Comparison of ENCODE assay signal across 8 cellular contexts in genomic region chr5:180809403-180810209, GRCh38. TPM values are rescaled to one million over a fixed set of nuclear protein-coding genes. Genes with fewer than 3 reads are reported as not detected.
A peak's percentile ranks its signal among the peaks of the same experiment; 100 is the strongest.
DNase-seq lines count a peak whose midpoint lies in the region; ATAC-seq, FAIRE-seq and TF ChIP-seq lines count a peak whose summit lies in the region.

No MANE protein-coding gene starts in this region.

- in situ Hi-C loops in HepG2 (cut with HindIII; ENCODE audit: extremely low pct_ligation_motif_present, low pct_unique_long_range_greater_than_20kb): no loop called here

- H2AFZ ChIP-seq in HepG2 (ENCODE audit: low read length): no peak overlapping the region

- peak overlapping the region; percentile 89 for H3K4me2 ChIP-seq in HepG2 (ENCODE audit: low read depth, low read length)

- BruUV-seq in HepG2 (replicated peaks; lab: Mats Ljungman, UMichigan): no TSS peak

- DNase-seq in BJ (ENCODE audit: low read depth) (no peak), GM19238 (ENCODE audit: insufficient read length, low spot score) (peak; percentile 63), NCI-H446 treated with DMSO at 0.1 percent for 48 hours (lab: John Stamatoyannopoulos, UW) (peak; percentile 60), dedifferentiated amniotic fluid mesenchymal stem cell (ENCODE audit: extremely low spot score) (peak; percentile 83), HepG2 (ENCODE audit: low spot score) (peak; percentile 89)
- peak; percentile 92 for DNase-seq in activated CD4-positive, CD25-positive, alpha-beta regulatory T cell treated with anti-CD3 and anti-CD28 coated beads, Interleukin-2, amount 50 U/mL, for 72 hours
- peak; percentile 63 to 68 for DNase-seq in stimulated activated CD4-positive, alpha-beta T cell treated with anti-CD3 and anti-CD28 coated beads, Interleukin-2, amount 100 ng/mL, for 48 hours

- FAIRE-seq in HepG2 (lab: Jason Lieb, UNC): peak; percentile 85

- CTCF ChIA-PET in BJ (lab: Yijun Ruan, JAX) (interaction anchor here (3.2 kb wide), 1 partner anchor 24 kb away, joined by 15 read pairs; no protein-coding TSS in a partner anchor), HepG2 (lab: Yijun Ruan, JAX; ENCODE audit: low intra/inter-chr PET ratio, low total read pairs) (no interaction called here)

- no peaks in the 10 kb centered on the region for H3K9me3 ChIP-seq in HepG2 (ENCODE audit: low read length)

- POLR2A ChIA-PET in BJ (lab: Charles Lee): interaction anchor here (1.6 kb wide), 1 partner anchor 10 kb away, joined by 3 read pairs; no protein-coding TSS in a partner anchor
- POLR2A ChIA-PET in HepG2 (lab: Yijun Ruan, JAX): interaction anchor here (1.0 to 3.3 kb wide), 11 partner anchors 9 to 382 kb away, joined by 3 to 22 read pairs (median 5); partner anchors contain the start of genes MGAT1 and ZFP62

- peak in 1 of 2 experiments; percentile 47; a peak in 1 of 4 replicates for TF ChIP-seq POLR2A in HepG2 (IDR thresholded peaks at IDR 0.05; ENCODE audit: insufficient read depth in 1 of 2, low read depth in 2 of 2, low read length in 2 of 2)

- H3K36me3 ChIP-seq in BJ (ENCODE audit: control insufficient read depth, insufficient read depth, low read length): no peaks in the 10 kb centered on the region
- peaks cover 0 to 3% of the 10 kb centered on the region in 2 experiments; a peak in 1 of 5 replicates for H3K36me3 ChIP-seq in HepG2 (replicated peaks in 1 of 2; ENCODE audit: control insufficient read depth in 1 of 2, insufficient read depth in 2 of 2, low read length in 2 of 2)

- ATAC-seq in HG03378 (IDR thresholded peaks at IDR 0.05; ENCODE audit: unreplicated experiment) (peak; percentile 50), HepG2 (peak; percentile 78)

- TF ChIP-seq CTCF in BJ (IDR thresholded peaks at IDR 0.05; ENCODE audit: insufficient read depth, low read depth, low read length) (no peak), HepG2 (CRISPR knock-in tag; IDR thresholded peaks at IDR 0.05) (no peak)

- TF ChIP-seq EP300 in HepG2 (IDR thresholded peaks at IDR 0.05; ENCODE audit: low read depth in 2 of 2, low read length in 2 of 2): no peak
- TF ChIP-seq EP300 in HepG2 (CRISPR knock-in tag; IDR thresholded peaks at IDR 0.05; ENCODE audit: borderline replicate concordance): no peak

- peaks cover 45% of the 10 kb centered on the region for H3K79me2 ChIP-seq in HepG2 (ENCODE audit: insufficient read depth, low read length)

- peak overlapping the region; percentile 69 for H3K4me3 ChIP-seq in BJ (ENCODE audit: low read depth, low read length)
- peak overlapping the region; percentile 72 to 85 (median 79) for H3K4me3 ChIP-seq in HepG2 (replicated peaks in 1 of 3; ENCODE audit: insufficient read depth in 1 of 3, low read depth in 2 of 3, low read length in 3 of 3)

- no peaks in the 10 kb centered on the region for H3K27me3 ChIP-seq in BJ (ENCODE audit: control insufficient read depth, insufficient read depth, low read length)
- H3K27me3 ChIP-seq in HepG2 (ENCODE audit: control insufficient read depth in 1 of 2, insufficient read depth in 2 of 2, low read length in 2 of 2): no peaks in the 10 kb centered on the region; a peak in 1 of 5 replicates

- peak overlapping the region; percentile 89 for H3K9ac ChIP-seq in HepG2 (ENCODE audit: insufficient read depth, low read depth, low read length)

- no peak for TF ChIP-seq RAD21 in HepG2 (CRISPR knock-in tag; IDR thresholded peaks at IDR 0.05)

- peaks cover 22% of the 10 kb centered on the region for H4K20me1 ChIP-seq in HepG2 (ENCODE audit: insufficient read depth, low read length)

- peak overlapping the region; percentile 100 for H3K27ac ChIP-seq in HepG2 (ENCODE audit: extremely low read length, insufficient read depth, low read length)

- H3K4me1 ChIP-seq in HepG2 (ENCODE audit: insufficient read depth, low read length): peaks cover 56% of the 10 kb centered on the region

- 2% methylated on average over 30 of the region's 40 CpGs for WGBS in HepG2 (ENCODE audit: low lambda C conversion rate)

- intact Hi-C loops in HepG2 (cut with micrococcal nuclease; ENCODE audit: unreplicated experiment): loop anchor here (5.0 kb wide), 1 partner anchor 53 kb away; the partner anchor contains the start of gene ZFP62

TF ChIP-seq in HepG2, 621 proteins besides CTCF, POLR2A, EP300 and RAD21 (continues in another document):
- TF ChIP-seq ZMAT5 (CRISPR knock-in tag; IDR thresholded peaks at IDR 0.05; ENCODE audit: borderline replicate concordance, low read depth) (no peak), SAFB2 (CRISPR knock-in tag; IDR thresholded peaks at IDR 0.05; ENCODE audit: borderline replicate concordance, low read depth) (no peak), MAFF (IDR thresholded peaks at IDR 0.05; ENCODE audit: low read depth, low read length) (no peak), RBFOX2 (IDR thresholded peaks at IDR 0.05; ENCODE audit: low read depth, low read length) (no peak), MNT (IDR thresholded peaks at IDR 0.05) (peak; percentile 33; the same call in 1 of the 2 replicates), ZNF780A (CRISPR knock-in tag; IDR thresholded peaks at IDR 0.05) (no peak), TARDBP (CRISPR knock-in tag; IDR thresholded peaks at IDR 0.05) (no peak)

RNA-seq across cellular contexts. Expression of gene MGAT1, which starts 7.0 kb away (rescaled TPM):
- polyA plus RNA-seq in BJ (2011; rRNA removed) (156 and 197 TPM in 2 replicates), HepG2 (2011; rRNA removed) (55.3 and 72.5 TPM in 2 replicates)
- 86.8 and 131 TPM in 2 replicates for polyA minus RNA-seq in BJ (2011; rRNA and poly(A)+ RNA removed)
- total RNA-seq in HepG2 (2016; rRNA removed; fragmentation: Illumina TruSeq; extraction: Trizol): 26.7 and 50.1 TPM in 2 replicates
- 15.0 and 17.0 TPM in 2 replicates for total RNA-seq in HepG2 (2016; cell fraction: cytosol; rRNA removed; fragmentation: Illumina TruSeq; extraction: Trizol; ENCODE audit: low read depth)
- 27.7 and 47.8 TPM in 2 replicates for total RNA-seq in HepG2 (2016; cell fraction: insoluble cytoplasmic fraction; rRNA removed; fragmentation: Illumina TruSeq; extraction: Trizol)
- total RNA-seq in HepG2 (2016; cell fraction: membrane; rRNA removed; fragmentation: Illumina TruSeq; extraction: Trizol): 38.7 and 40.9 TPM in 2 replicates
- 41.7 and 45.5 TPM in 2 replicates for total RNA-seq in HepG2 (2016; cell fraction: nucleus; rRNA removed; fragmentation: Illumina TruSeq; extraction: Trizol)
- polyA plus RNA-seq in HepG2 (2011; cell fraction: cytosol; rRNA removed): 68.1 and 77.1 TPM in 2 replicates
- 95.1 and 98.8 TPM in 2 replicates for polyA plus RNA-seq in HepG2 (2011; cell fraction: nucleus; rRNA removed)
- 54.8 and 70.3 TPM in 2 replicates for polyA plus RNA-seq in HepG2 (2012)
- 24.2 and 28.9 TPM in 2 replicates for polyA plus RNA-seq in HepG2 (2016; cell fraction: cytosol; fragmentation: Illumina TruSeq; extraction: Trizol; ENCODE audit: low read depth)
- 31.3 and 35.5 TPM in 2 replicates for polyA plus RNA-seq in HepG2 (2016; cell fraction: insoluble cytoplasmic fraction; fragmentation: Illumina TruSeq; extraction: Trizol; ENCODE audit: low read depth)
- 36.5 and 42.6 TPM in 2 replicates for polyA plus RNA-seq in HepG2 (2016; cell fraction: membrane; fragmentation: Illumina TruSeq; extraction: Trizol; ENCODE audit: low read depth)
- 88.1 and 90.9 TPM in 2 replicates for polyA plus RNA-seq in HepG2 (2016; cell fraction: nucleus; fragmentation: Illumina TruSeq; extraction: Trizol; ENCODE audit: insufficient read depth, low read depth)
- polyA minus RNA-seq in HepG2 (2011; rRNA and poly(A)+ RNA removed; ENCODE audit: low replicate concordance): 47.5 and 138 TPM in 2 replicates
- polyA minus RNA-seq in HepG2 (2011; cell fraction: cytosol; rRNA and poly(A)+ RNA removed): 68.3 and 69.5 TPM in 2 replicates
- polyA minus RNA-seq in HepG2 (2011; cell fraction: nucleus; rRNA and poly(A)+ RNA removed): 44.8 and 54.2 TPM in 2 replicates

RNA-seq across cellular contexts. Expression of gene ZFP62, which starts 51.5 kb away (rescaled TPM):
- polyA plus RNA-seq in BJ (2011; rRNA removed): 5.4 and 9.3 TPM in 2 replicates
- polyA minus RNA-seq in BJ (2011; rRNA and poly(A)+ RNA removed): 5.5 and 6.5 TPM in 2 replicates
- 18.9 and 19.4 TPM in 2 replicates for total RNA-seq in HepG2 (2016; rRNA removed; fragmentation: Illumina TruSeq; extraction: Trizol)
- 5.7 and 6.2 TPM in 2 replicates for total RNA-seq in HepG2 (2016; cell fraction: cytosol; rRNA removed; fragmentation: Illumina TruSeq; extraction: Trizol; ENCODE audit: low read depth)
- 20.1 and 22.7 TPM in 2 replicates for total RNA-seq in HepG2 (2016; cell fraction: insoluble cytoplasmic fraction; rRNA removed; fragmentation: Illumina TruSeq; extraction: Trizol)
- 10.4 and 12.0 TPM in 2 replicates for total RNA-seq in HepG2 (2016; cell fraction: membrane; rRNA removed; fragmentation: Illumina TruSeq; extraction: Trizol)
- 19.0 and 23.1 TPM in 2 replicates for total RNA-seq in HepG2 (2016; cell fraction: nucleus; rRNA removed; fragmentation: Illumina TruSeq; extraction: Trizol)
- 8.2 and 8.4 TPM in 2 replicates for polyA plus RNA-seq in HepG2 (2011; rRNA removed)
- polyA plus RNA-seq in HepG2 (2011; cell fraction: cytosol; rRNA removed): 2.3 and 4.2 TPM in 2 replicates
- polyA plus RNA-seq in HepG2 (2011; cell fraction: nucleus; rRNA removed): 10.7 and 13.1 TPM in 2 replicates
- 12.0 and 13.8 TPM in 2 replicates for polyA plus RNA-seq in HepG2 (2012)
- polyA plus RNA-seq in HepG2 (2016; cell fraction: cytosol; fragmentation: Illumina TruSeq; extraction: Trizol; ENCODE audit: low read depth): 4.5 and 6.5 TPM in 2 replicates
- polyA plus RNA-seq in HepG2 (2016; cell fraction: insoluble cytoplasmic fraction; fragmentation: Illumina TruSeq; extraction: Trizol; ENCODE audit: low read depth): 12.0 and 13.7 TPM in 2 replicates
- polyA plus RNA-seq in HepG2 (2016; cell fraction: membrane; fragmentation: Illumina TruSeq; extraction: Trizol; ENCODE audit: low read depth): 7.0 and 7.5 TPM in 2 replicates
- polyA plus RNA-seq in HepG2 (2016; cell fraction: nucleus; fragmentation: Illumina TruSeq; extraction: Trizol; ENCODE audit: insufficient read depth, low read depth): 22.7 and 27.8 TPM in 2 replicates
- polyA minus RNA-seq in HepG2 (2011; rRNA and poly(A)+ RNA removed; ENCODE audit: low replicate concordance): 0.80 and 9.4 TPM in 2 replicates
- 7.9 and 8.4 TPM in 2 replicates for polyA minus RNA-seq in HepG2 (2011; cell fraction: cytosol; rRNA and poly(A)+ RNA removed)
- 19.1 and 29.2 TPM in 2 replicates for polyA minus RNA-seq in HepG2 (2011; cell fraction: nucleus; rRNA and poly(A)+ RNA removed)
